In genomic region chr12:121296618-121297476, GRCh38 we compare ENCODE assay signal across 8 cellular contexts. TPM values are rescaled to one million over a fixed set of nuclear protein-coding genes. Genes with fewer than 3 reads are reported as not detected.
A peak's percentile ranks its signal among the peaks of the same experiment; 100 is the strongest.
DNase-seq lines count a peak whose midpoint lies in the region; ATAC-seq and TF ChIP-seq lines count a peak whose summit lies in the region.

CAMKK2 (minus strand) TSS chr12:121296709; CDS start chr12:121274526, 22,183 bp downstream.

- no peak for TF ChIP-seq CTCF in fibroblast of mammary gland (conservative IDR thresholded peaks at IDR 0.05; ENCODE audit: control insufficient read depth, insufficient read depth, low read depth, low read length)

- no peaks in the 10 kb centered on the region for H3K9me3 Mint-ChIP-seq in naive thymus-derived CD8-positive, alpha-beta T cell
- no peaks in the 10 kb centered on the region for H3K9me3 Mint-ChIP-seq in stimulated activated naive B cell treated with anti-CD40 and anti-IgM and Interleukin-4, amounts not matched to agents 10 μg/mL and 1 μg/mL and 100 μg/mL, for 72 hours

- peak; percentile 58 for ATAC-seq in GM21619 (IDR thresholded peaks at IDR 0.05; ENCODE audit: unreplicated experiment)
- peak; percentile 86 to 87 for ATAC-seq in naive thymus-derived CD8-positive, alpha-beta T cell
- ATAC-seq in stimulated activated naive B cell treated with anti-CD40 and anti-IgM and Interleukin-4, amounts not matched to agents 10 μg/mL and 1 μg/mL and 100 μg/mL, for 72 hours (replicated peaks): peak; percentile 83 to 89

- peaks cover 7 to 33% (median 20%) of the 10 kb centered on the region in 4 donors for H3K4me1 Mint-ChIP-seq in naive thymus-derived CD8-positive, alpha-beta T cell
- H3K4me1 Mint-ChIP-seq in stimulated activated naive B cell treated with anti-CD40 and anti-IgM and Interleukin-4, amounts not matched to agents 10 μg/mL and 1 μg/mL and 100 μg/mL, for 72 hours: peaks cover 15 to 37% of the 10 kb centered on the region in 2 donors

- peak within 1 kb of the TSS; percentile 82 to 93 (median 88) for H3K4me3 Mint-ChIP-seq in naive thymus-derived CD8-positive, alpha-beta T cell
- peak within 1 kb of the TSS; percentile 90 for H3K4me3 Mint-ChIP-seq in stimulated activated naive B cell treated with anti-CD40 and anti-IgM and Interleukin-4, amounts not matched to agents 10 μg/mL and 1 μg/mL and 100 μg/mL, for 72 hours

- DNase-seq in DMS79 (lab: John Stamatoyannopoulos, UW): peak; percentile 74
- peak; percentile 76 for DNase-seq in KG1 (lab: John Stamatoyannopoulos, UW)
- DNase-seq in RPMI7951 (ENCODE audit: low read depth): peak; percentile 81
- DNase-seq in activated T-helper 1 cell treated with anti-CD3 and anti-CD28 coated beads, Interleukin-2, amount 50 U/mL, for 16 hours (ENCODE audit: low read depth in 1 of 2, low spot score in 1 of 2): peak; percentile 69 to 84
- peak; percentile 65 for DNase-seq in fibroblast of mammary gland (ENCODE audit: low read depth)
- peak; percentile 81 to 92 (median 90) for DNase-seq in naive thymus-derived CD8-positive, alpha-beta T cell
- DNase-seq in stimulated activated naive B cell treated with anti-CD40 and anti-IgM and Interleukin-4, amounts not matched to agents 10 μg/mL and 1 μg/mL and 100 μg/mL, for 72 hours: peak; percentile 85

- peak within 1 kb of the TSS; percentile 70 to 92 (median 84) for H3K27ac Mint-ChIP-seq in naive thymus-derived CD8-positive, alpha-beta T cell
- peak within 1 kb of the TSS; percentile 80 for H3K27ac Mint-ChIP-seq in stimulated activated naive B cell treated with anti-CD40 and anti-IgM and Interleukin-4, amounts not matched to agents 10 μg/mL and 1 μg/mL and 100 μg/mL, for 72 hours

- peak within 1 kb of the TSS; percentile 87 for H3K4me3 ChIP-seq in fibroblast of mammary gland (ENCODE audit: control insufficient read depth, low read depth, low read length)

- POLR2A ChIA-PET in naive thymus-derived CD8-positive, alpha-beta T cell (lab: Charles Lee): interaction anchor here (0.6 to 1.0 kb wide), 6 partner anchors 55 to 236 kb away, joined by 3 to 4 read pairs (median 3); partner anchors contain the start of gene ANAPC5

- H3K36me3 Mint-ChIP-seq in naive thymus-derived CD8-positive, alpha-beta T cell: peaks cover 0 to 3% (median 0%) of the 10 kb centered on the region in 3 donors
- peaks cover 0 to 4% of the 10 kb centered on the region in 2 donors for H3K36me3 Mint-ChIP-seq in stimulated activated naive B cell treated with anti-CD40 and anti-IgM and Interleukin-4, amounts not matched to agents 10 μg/mL and 1 μg/mL and 100 μg/mL, for 72 hours

- H3K27me3 Mint-ChIP-seq in naive thymus-derived CD8-positive, alpha-beta T cell: no peaks in the 10 kb centered on the region
- H3K27me3 Mint-ChIP-seq in stimulated activated naive B cell treated with anti-CD40 and anti-IgM and Interleukin-4, amounts not matched to agents 10 μg/mL and 1 μg/mL and 100 μg/mL, for 72 hours: no peaks in the 10 kb centered on the region

RNA-seq across cellular contexts. Expression of gene CAMKK2, which starts in this region (rescaled TPM):
- 5.8 and 6.4 TPM in 2 replicates for total RNA-seq in RPMI7951 (2014; rRNA removed; shearing (Covaris generic))
- total RNA-seq in naive thymus-derived CD8-positive, alpha-beta T cell: 10 to 100 TPM; 14.1 to 15.1 TPM
- polyA plus RNA-seq in naive thymus-derived CD8-positive, alpha-beta T cell: 10 to 100 TPM; 10.0 to 15.5 (median 14.0) TPM

Comparison
In these comparisons a context has a peak if more than half of its experiments do, and no peak if none do; other contexts are left out.
1. Peak in every context shown above with its lines: DNase-seq, ATAC-seq and H3K4me3 ChIP-seq.